In the genomic region with DNA sequence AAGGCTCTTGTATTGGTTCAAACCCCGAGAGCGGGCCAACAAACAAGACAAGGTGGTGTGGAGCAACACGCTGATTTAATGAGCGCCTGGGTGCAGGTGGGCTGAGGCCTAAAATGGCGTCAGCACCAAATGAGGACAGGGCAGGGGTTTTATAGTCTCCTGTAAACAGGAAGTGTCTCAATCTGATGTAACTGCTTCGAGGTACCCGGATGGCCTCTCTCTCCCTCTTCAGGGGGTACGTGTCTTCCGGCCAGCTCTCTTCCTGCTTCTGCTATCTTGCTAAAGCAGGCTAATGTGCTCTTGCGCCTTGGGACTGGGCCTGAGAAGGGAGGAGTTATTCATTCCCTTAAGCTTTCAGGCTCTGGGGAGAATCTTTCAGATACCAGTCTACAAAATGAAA, we compare ENCODE assay signal across 1 cellular context. TPM values are rescaled to one million over a fixed set of nuclear protein-coding genes. Genes with fewer than 3 reads are reported as not detected.
"Had no signal": no experiment of that assay in that cellular context is flagged by ENCODE, and none has a peak within 500 bp of the region (broad histone marks: within the 10 kb centered on the region; RNA-seq: fewer than 3 reads in every experiment).

No MANE protein-coding gene starts in this region.

RNA-seq across cellular contexts. Expression of gene TMEM30B, which starts 41.9 kb away (rescaled TPM):
- total RNA-seq: NCI-H460 had no signal
